ENCODE assay signal across 21 cellular contexts in the genomic region with DNA sequence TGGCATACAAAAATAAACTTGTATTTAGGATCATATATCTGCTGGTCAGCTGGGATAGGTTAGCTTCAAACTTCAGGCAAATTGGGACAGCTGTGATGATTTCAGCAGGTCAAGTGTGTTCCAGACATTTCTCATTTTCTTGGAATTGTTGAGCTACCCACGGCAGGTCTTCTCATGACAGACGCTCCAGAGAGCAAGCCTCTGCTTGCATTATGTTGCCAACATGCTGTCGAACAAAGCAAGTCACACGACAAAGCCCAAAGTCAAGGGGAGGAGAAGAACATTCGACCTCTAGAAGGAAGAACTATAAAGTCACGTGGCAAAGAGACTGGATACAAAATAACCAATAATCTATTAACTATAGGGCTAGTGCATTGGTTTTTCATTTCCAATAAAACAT.
"Had no signal": no experiment of that assay in that cellular context is flagged by ENCODE, and none has a peak within 500 bp of the region (broad histone marks: within the 10 kb centered on the region; RNA-seq: fewer than 3 reads in every experiment).

No MANE protein-coding gene starts in this region.

- DNase-seq: effector CD4-positive, alpha-beta T cell; endodermal cell; immature natural killer cell; kidney; left cardiac atrium; left ventricle myocardium inferior; lower lobe of right lung; mesenchymal stem cell; natural killer cell; sigmoid colon; stimulated activated CD4-positive, alpha-beta T cell treated with anti-CD3 and anti-CD28 coated beads, Interleukin-12 subunit alpha, Interleukin-12 subunit beta, amount 100 ng/mL, for 4 hours; stimulated activated naive CD4-positive, alpha-beta T cell; thyroid gland; upper lobe of left lung; uterus had no signal

- H3K4me3 ChIP-seq: coronary artery, gastroesophageal sphincter, left ventricle myocardium inferior, lower lobe of right lung, right atrium auricular region, sigmoid colon, skin epidermis, suprapubic skin, thyroid gland, upper lobe of left lung, uterus had no signal

- H3K36me3 ChIP-seq: gastroesophageal sphincter, left ventricle myocardium inferior, lower lobe of right lung, right atrium auricular region, sigmoid colon, suprapubic skin, thyroid gland, upper lobe of left lung, uterus had no signal

- FAIRE-seq: endothelial cell of umbilical vein, kidney had no signal

- H3K27me3 ChIP-seq: gastroesophageal sphincter, right atrium auricular region, sigmoid colon, suprapubic skin, thyroid gland, upper lobe of left lung, uterus had no signal

- ATAC-seq: gastroesophageal sphincter, left cardiac atrium, lower lobe of right lung, natural killer cell had no signal

- H3K4me1 ChIP-seq: left ventricle myocardium inferior, lower lobe of right lung, right atrium auricular region, thyroid gland, upper lobe of left lung, uterus had no signal

- H3K27ac ChIP-seq: coronary artery, gastroesophageal sphincter, left ventricle myocardium inferior, lower lobe of right lung, right atrium auricular region, sigmoid colon, skin epidermis, suprapubic skin, thyroid gland, upper lobe of left lung, uterus had no signal

- H3K9me3 ChIP-seq: gastroesophageal sphincter, lower lobe of right lung, sigmoid colon, suprapubic skin, thyroid gland, upper lobe of left lung, uterus had no signal
